16 cellular contexts compared by ENCODE assay signal in the genomic region with DNA sequence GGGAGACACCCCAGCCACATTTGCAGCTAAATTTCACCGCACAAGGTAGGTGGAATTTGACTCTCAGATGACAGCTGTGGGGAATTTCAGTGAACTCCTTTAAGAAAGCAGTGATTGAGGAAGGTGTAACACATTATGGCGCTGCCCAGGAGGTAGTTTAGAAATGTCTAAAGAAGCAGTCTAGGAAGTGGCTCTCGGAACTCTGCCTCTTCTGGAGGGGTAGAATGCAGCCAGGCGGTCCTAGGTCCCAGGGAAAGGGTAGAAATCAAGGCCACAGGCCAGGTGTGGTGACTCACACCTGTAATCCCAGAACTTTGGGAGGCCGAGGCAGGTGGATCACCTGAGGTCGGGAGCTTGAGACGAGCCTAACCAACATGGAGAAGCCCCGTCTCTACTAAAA.
DNase-seq lines count a peak whose midpoint lies in the region; ATAC-seq and TF ChIP-seq lines count a peak whose summit lies in the region.
"Had no signal": no experiment of that assay in that cellular context is flagged by ENCODE, and none has a peak within 500 bp of the region (broad histone marks: within the 10 kb centered on the region; RNA-seq: fewer than 3 reads in every experiment).

No MANE protein-coding gene starts in this region.

- POLR2A ChIA-PET in IMR-90 (lab: Charles Lee; ENCODE audit: unreplicated experiment): no interaction called here

- no peak for ATAC-seq in IMR-90 (ENCODE audit: low read depth)
- ATAC-seq in stimulated activated memory B cell treated with anti-CD40 and anti-IgM and Interleukin-4, amounts not matched to agents 10 μg/mL and 1 μg/mL and 100 μg/mL, for 72 hours: no peak
- ATAC-seq in stimulated activated naive CD8-positive, alpha-beta T cell treated with anti-CD3 and anti-CD28 coated beads, Interleukin-15, amount 100 ng/mL, for 72 hours: no peak

- WGBS in IMR-90 (ENCODE audit: extremely low coverage in 2 of 2, insufficient read length in 1 of 2), 2 experiments: 100% methylated on average over 2 of the region's 8 CpGs; no CpG with 5 or more reads in 1 of the 2 experiments

- H3K56ac ChIP-seq in IMR-90 (ENCODE audit: extremely low read depth, insufficient read depth, low read length): no peak overlapping the region

- H3K27ac ChIP-seq in IMR-90 (ENCODE audit: insufficient read depth, low read length): no peak overlapping the region

- H3K4me3 ChIP-seq in IMR-90 (ENCODE audit: insufficient read depth, low read depth, low read length): no peak overlapping the region

- peak overlapping the region; percentile 69; the same call in 1 of the 2 replicates for H2AK5ac ChIP-seq in IMR-90 (ENCODE audit: low read depth, low read length)

- H3K27ac Mint-ChIP-seq in CD14-positive monocyte: peak overlapping the region in 1 of 7 donors; percentile 83
- peak overlapping the region; percentile 83 for H3K27ac Mint-ChIP-seq in mesothelial cell of epicardium
- H3K27ac Mint-ChIP-seq in stimulated activated memory B cell treated with anti-CD40 and anti-IgM and Interleukin-4, amounts not matched to agents 10 μg/mL and 1 μg/mL and 100 μg/mL, for 72 hours: peak overlapping the region; percentile 4
- no peak overlapping the region for H3K27ac Mint-ChIP-seq in stimulated activated naive CD8-positive, alpha-beta T cell treated with anti-CD3 and anti-CD28 coated beads, Interleukin-15, amount 100 ng/mL, for 72 hours

- dilution Hi-C loops in IMR-90 (cut with HindIII; ENCODE audit: low sequenced_read_pairs, unreplicated experiment): no loop called here

- peaks cover 0 to 1% (median 0%) of the 10 kb centered on the region in 7 donors for H3K9me3 Mint-ChIP-seq in CD14-positive monocyte
- H3K9me3 Mint-ChIP-seq in mesothelial cell of epicardium: no peaks in the 10 kb centered on the region
- H3K9me3 Mint-ChIP-seq in stimulated activated memory B cell treated with anti-CD40 and anti-IgM and Interleukin-4, amounts not matched to agents 10 μg/mL and 1 μg/mL and 100 μg/mL, for 72 hours: no peaks in the 10 kb centered on the region
- H3K9me3 Mint-ChIP-seq in stimulated activated naive CD8-positive, alpha-beta T cell treated with anti-CD3 and anti-CD28 coated beads, Interleukin-15, amount 100 ng/mL, for 72 hours: no peaks in the 10 kb centered on the region

- DNase-seq in CD14-positive monocyte (ENCODE audit: low spot score) (peak; percentile 9), IMR-90 (no peak), mesothelial cell of epicardium (ENCODE audit: low spot score in 2 of 2, unreplicated experiment in 2 of 2) (no peak), HPDE6-E6E7 (ENCODE audit: extremely low spot score) (no peak), HUDEP-2 (lab: John Stamatoyannopoulos, UW; ENCODE audit: unreplicated experiment in 76 of 76) (no peak)
- no peak for DNase-seq in stimulated activated naive CD8-positive, alpha-beta T cell treated with anti-CD3 and anti-CD28 coated beads, Interleukin-15, amount 100 ng/mL, for 72 hours
- DNase-seq: ACHN, DMS 273 treated with DMSO at 0.1 percent for 48 hours, DND-41, Kasumi-1, MM.1S, NCI-H1092, NCI-H2081 treated with DMSO at 0.1 percent for 48 hours, SHP77 treated with DMSO at 0.1 percent for 48 hours, SK-N-SH had no signal

- no peak overlapping the region for H4K5ac ChIP-seq in IMR-90 (ENCODE audit: low read depth, low read length)

- no peak overlapping the region; the same call in 1 of the 2 replicates for H4K91ac ChIP-seq in IMR-90 (ENCODE audit: insufficient read depth, low read depth, low read length)

- peak overlapping the region; percentile 41; the same call in 1 of the 2 replicates for H2BK20ac ChIP-seq in IMR-90 (ENCODE audit: low read depth, low read length)

- H3K14ac ChIP-seq in IMR-90 (replicated peaks; ENCODE audit: low read depth, low read length): peak overlapping the region; percentile 5; the same call in 1 of the 2 replicates

- CTCF ChIA-PET in IMR-90 (lab: Yijun Ruan, JAX): interaction anchor here (1.0 kb wide), 1 partner anchor 113 kb away, joined by 3 read pairs; no protein-coding TSS in a partner anchor

- no peaks in the 10 kb centered on the region for H3K79me1 ChIP-seq in IMR-90 (ENCODE audit: low read depth in 1 of 2, low read length in 2 of 2)

- peak overlapping the region; percentile 30 for H3K4ac ChIP-seq in IMR-90 (ENCODE audit: low read depth, low read length)

- H3K9ac ChIP-seq in IMR-90 (ENCODE audit: low read depth, low read length): no peak overlapping the region
- H3K9ac ChIP-seq: SK-N-SH had no signal

- H3K27me3 Mint-ChIP-seq in CD14-positive monocyte (ENCODE audit: low read depth in 3 of 3) (peaks cover 0 to 3% (median 1%) of the 10 kb centered on the region in 3 donors), mesothelial cell of epicardium (ENCODE audit: low read depth) (no peaks in the 10 kb centered on the region)
- H3K27me3 Mint-ChIP-seq in stimulated activated memory B cell treated with anti-CD40 and anti-IgM and Interleukin-4, amounts not matched to agents 10 μg/mL and 1 μg/mL and 100 μg/mL, for 72 hours: no peaks in the 10 kb centered on the region
- H3K27me3 Mint-ChIP-seq in stimulated activated naive CD8-positive, alpha-beta T cell treated with anti-CD3 and anti-CD28 coated beads, Interleukin-15, amount 100 ng/mL, for 72 hours: peaks cover 10% of the 10 kb centered on the region

- H3K27me3 ChIP-seq in IMR-90 (ENCODE audit: control insufficient read depth, insufficient read depth, low read length): no peaks in the 10 kb centered on the region

- H3K36me3 ChIP-seq in IMR-90 (ENCODE audit: control insufficient read depth, insufficient read depth, low read length): no peaks in the 10 kb centered on the region

- in situ Hi-C loops in IMR-90 (cut with MboI; ENCODE audit: low sequenced_read_pairs): loop anchor here (10.0 kb wide), 1 partner anchor 253 kb away; a partner anchor contains a TSS

- H2BK120ac ChIP-seq in IMR-90 (ENCODE audit: low read depth, low read length): peak overlapping the region; percentile 24

- H3K9me1 ChIP-seq in IMR-90 (ENCODE audit: insufficient read depth, low read length): peaks cover 21% of the 10 kb centered on the region

- peaks cover 0 to 1% of the 10 kb centered on the region in 2 donors for H3K36me3 Mint-ChIP-seq in CD14-positive monocyte
- no peaks in the 10 kb centered on the region for H3K36me3 Mint-ChIP-seq in mesothelial cell of epicardium
- no peaks in the 10 kb centered on the region for H3K36me3 Mint-ChIP-seq in stimulated activated memory B cell treated with anti-CD40 and anti-IgM and Interleukin-4, amounts not matched to agents 10 μg/mL and 1 μg/mL and 100 μg/mL, for 72 hours

- TF ChIP-seq POLR2A in IMR-90 (IDR thresholded peaks at IDR 0.05; ENCODE audit: low read depth, low read length): no peak

- peaks cover 79% of the 10 kb centered on the region for H3K4me1 Mint-ChIP-seq in CD14-positive monocyte
- peaks cover 47% of the 10 kb centered on the region for H3K4me1 Mint-ChIP-seq in mesothelial cell of epicardium
- peaks cover 39% of the 10 kb centered on the region for H3K4me1 Mint-ChIP-seq in stimulated activated memory B cell treated with anti-CD40 and anti-IgM and Interleukin-4, amounts not matched to agents 10 μg/mL and 1 μg/mL and 100 μg/mL, for 72 hours
- peaks cover 25% of the 10 kb centered on the region for H3K4me1 Mint-ChIP-seq in stimulated activated naive CD8-positive, alpha-beta T cell treated with anti-CD3 and anti-CD28 coated beads, Interleukin-15, amount 100 ng/mL, for 72 hours

- BruUV-seq in IMR-90 (replicated peaks; lab: Mats Ljungman, UMichigan): no TSS peak

- peak overlapping the region in 1 of 2 experiments; percentile 4; a peak in 1 of 4 replicates for H4K8ac ChIP-seq in IMR-90 (ENCODE audit: low read depth in 2 of 2, low read length in 2 of 2)

- H4K20me1 ChIP-seq in IMR-90 (ENCODE audit: insufficient read depth, low read length): no peaks in the 10 kb centered on the region

- no peak for TF ChIP-seq RAD21 in IMR-90 (IDR thresholded peaks at IDR 0.05; ENCODE audit: low read length)

- peaks cover 42% of the 10 kb centered on the region for H3K4me1 ChIP-seq in IMR-90 (ENCODE audit: control insufficient read depth, insufficient read depth, low read length)

- H2BK15ac ChIP-seq in IMR-90 (ENCODE audit: low read depth, low read length): 0 out of 3 replicates have a peak overlapping the region, but pooled peaks have one; percentile 24

- no peak overlapping the region for H3K4me2 ChIP-seq in IMR-90 (ENCODE audit: low read depth, low read length)
- H3K4me2 ChIP-seq: SK-N-SH had no signal

- no peak overlapping the region for H2AFZ ChIP-seq in IMR-90 (replicated peaks; ENCODE audit: low read length, poor library complexity)

- H3K4me3 Mint-ChIP-seq in CD14-positive monocyte (no peak overlapping the region), mesothelial cell of epicardium (no peak overlapping the region)
- H3K4me3 Mint-ChIP-seq in stimulated activated memory B cell treated with anti-CD40 and anti-IgM and Interleukin-4, amounts not matched to agents 10 μg/mL and 1 μg/mL and 100 μg/mL, for 72 hours: no peak overlapping the region
- no peak overlapping the region for H3K4me3 Mint-ChIP-seq in stimulated activated naive CD8-positive, alpha-beta T cell treated with anti-CD3 and anti-CD28 coated beads, Interleukin-15, amount 100 ng/mL, for 72 hours

- intact Hi-C loops in CD14-positive monocyte (cut with micrococcal nuclease): loop anchor here in 1 of 2 donors (10.0 kb wide), 2 partner anchors 153 to 513 kb away; no protein-coding TSS in a partner anchor
- intact Hi-C loops in IMR-90 (cut with micrococcal nuclease): loop anchor here (10.0 kb wide), 1 partner anchor 513 kb away; no protein-coding TSS in a partner anchor

- no peak overlapping the region for H2BK5ac ChIP-seq in IMR-90 (ENCODE audit: low read depth, low read length, poor library complexity, severe bottlenecking)

- TF ChIP-seq CTCF in CD14-positive monocyte (IDR thresholded peaks at IDR 0.05): no peak
- no peak for TF ChIP-seq CTCF in IMR-90 (conservative IDR thresholded peaks at IDR 0.05; ENCODE audit: low read depth, low read length)
- TF ChIP-seq CTCF in mesothelial cell of epicardium (IDR thresholded peaks at IDR 0.05; ENCODE audit: unreplicated experiment): no peak

- peak overlapping the region; percentile 0 for H2AK9ac ChIP-seq in IMR-90 (replicated peaks; ENCODE audit: low read depth, low read length, poor library complexity)

- no peak overlapping the region for H3K18ac ChIP-seq in IMR-90 (ENCODE audit: low read depth, low read length)

- 0 out of 2 replicates have a peak, but pooled peaks cover 2% of the 10 kb centered on the region for H3K9me3 ChIP-seq in IMR-90 (ENCODE audit: control insufficient read depth, insufficient read depth, low read length)
- H3K9me3 ChIP-seq: SK-N-SH had no signal

- H3K23ac ChIP-seq in IMR-90 (ENCODE audit: low read depth, low read length): no peak overlapping the region

Comparison
In these comparisons a context has a peak if more than half of its experiments do, and no peak if none do; other contexts are left out.
1. H3K27ac Mint-ChIP-seq: peak in mesothelial cell of epicardium (single experiment) and stimulated activated memory B cell treated with anti-CD40 and anti-IgM and Interleukin-4, amounts not matched to agents 10 μg/mL and 1 μg/mL and 100 μg/mL, for 72 hours (single experiment); none in stimulated activated naive CD8-positive, alpha-beta T cell treated with anti-CD3 and anti-CD28 coated beads, Interleukin-15, amount 100 ng/mL, for 72 hours (0 of 2).